Comparison of ENCODE assay signal across 8 cellular contexts in genomic region chr2:213151437-213152064, GRCh38. TPM values are rescaled to one million over a fixed set of nuclear protein-coding genes. Genes with fewer than 3 reads are reported as not detected.
DNase-seq lines count a peak whose midpoint lies in the region; ATAC-seq and TF ChIP-seq lines count a peak whose summit lies in the region.

Gene IKZF2, minus strand, starts transcription at chr2:213151612. Its CDS starts 2,983 bp downstream, at chr2:213148629.

- H3K27ac Mint-ChIP-seq in activated CD4-positive, alpha-beta T cell treated with anti-CD3 and anti-CD28 coated beads, Interleukin-2, amount 10 ng/mL, durations not matched to agents 24 days and 14 days, result peak within 1 kb of the TSS; percentile 73

- ATAC-seq in GM19035 (IDR thresholded peaks at IDR 0.05; ENCODE audit: unreplicated experiment) (peak; percentile 69), HG03280 (IDR thresholded peaks at IDR 0.05; ENCODE audit: unreplicated experiment) (peak; percentile 68), right lobe of liver (peak; percentile 76 to 93 (median 90))

- no peaks in the 10 kb centered on the region for H3K36me3 Mint-ChIP-seq in activated CD4-positive, alpha-beta T cell treated with anti-CD3 and anti-CD28 coated beads, Interleukin-2, amount 10 ng/mL, durations not matched to agents 24 days and 14 days (ENCODE audit: low read depth)

- H3K4me1 ChIP-seq in right lobe of liver, result peaks cover 0 to 16% (median 6%) of the 10 kb centered on the region in 4 donors

- H3K9me3 ChIP-seq in right lobe of liver, result no peaks in the 10 kb centered on the region

- peaks cover 59% of the 10 kb centered on the region for H3K27me3 Mint-ChIP-seq in activated CD4-positive, alpha-beta T cell treated with anti-CD3 and anti-CD28 coated beads, Interleukin-2, amount 10 ng/mL, durations not matched to agents 24 days and 14 days

- 3% methylated on average over 5 of the region's 87 CpGs for WGBS in right lobe of liver (ENCODE audit: insufficient coverage, low coverage, low lambda C conversion rate, missing lambda C conversion rate)

- TF ChIP-seq POLR2A in right lobe of liver (IDR thresholded peaks at IDR 0.05), result peak; percentile 77

- peak within 1 kb of the TSS; percentile 88 for H3K4me3 Mint-ChIP-seq in activated CD4-positive, alpha-beta T cell treated with anti-CD3 and anti-CD28 coated beads, Interleukin-2, amount 10 ng/mL, durations not matched to agents 24 days and 14 days

- H3K27me3 ChIP-seq in right lobe of liver, result no peaks in the 10 kb centered on the region

- intact Hi-C loops in activated CD4-positive, alpha-beta T cell treated with anti-CD3 and anti-CD28 coated beads, Interleukin-2, amount 10 ng/mL, durations not matched to agents 24 days and 14 days (cut with micrococcal nuclease), result loop anchor here (1.0 to 5.0 kb wide), 5 partner anchors 32 to 613 kb away; partner anchors contain the start of genes ERBB4 and SPAG16
- intact Hi-C loops in right lobe of liver (cut with DNase I), result loop anchor here in 1 of 2 donors (10.0 kb wide), 1 partner anchor 237 kb away; no protein-coding TSS in a partner anchor

- H3K9me3 Mint-ChIP-seq in activated CD4-positive, alpha-beta T cell treated with anti-CD3 and anti-CD28 coated beads, Interleukin-2, amount 10 ng/mL, durations not matched to agents 24 days and 14 days, result no peaks in the 10 kb centered on the region

- TF ChIP-seq CTCF in right lobe of liver (IDR thresholded peaks at IDR 0.05), result no peak

- H3K4me3 ChIP-seq in right lobe of liver, result peak within 1 kb of the TSS; percentile 76 to 81 (median 78)

- H3K4me1 Mint-ChIP-seq in activated CD4-positive, alpha-beta T cell treated with anti-CD3 and anti-CD28 coated beads, Interleukin-2, amount 10 ng/mL, durations not matched to agents 24 days and 14 days, result peaks cover 28% of the 10 kb centered on the region

- peak within 1 kb of the TSS; percentile 91 to 95 (median 92) for H3K27ac ChIP-seq in right lobe of liver

- H3K36me3 ChIP-seq in right lobe of liver, result no peaks in the 10 kb centered on the region

- DNase-seq in AG20443 (ENCODE audit: low spot score), result peak; percentile 92
- peak; percentile 65 to 90 for DNase-seq in NCI-H446 (lab: John Stamatoyannopoulos, UW)
- DNase-seq in activated CD4-positive, alpha-beta T cell treated with anti-CD3 and anti-CD28 coated beads, Interleukin-2, amount 10 ng/mL, durations not matched to agents 24 days and 14 days, result peak; percentile 88
- DNase-seq in dermis blood vessel endothelial cell, result peak; percentile 93
- DNase-seq in right lobe of liver, result peak; percentile 87 to 91 (median 91)
- DNase-seq in stimulated activated CD4-positive, alpha-beta T cell treated with anti-CD3 and anti-CD28 coated beads, Interleukin-4, amount 100 ng/mL, for 1 hour, result peak; percentile 67

RNA-seq across cellular contexts. Expression of gene IKZF2, which starts in this region (rescaled TPM):
- total RNA-seq in activated CD4-positive, alpha-beta T cell treated with anti-CD3 and anti-CD28 coated beads, Interleukin-2, amount 10 ng/mL, durations not matched to agents 24 days and 14 days, result 1.7 and 1.9 TPM in 2 replicates
- total RNA-seq in dermis blood vessel endothelial cell, result 0.68 and 1.6 TPM in 2 replicates
- 1 to 10 TPM; 1.1 to 4.1 (median 1.9) TPM for total RNA-seq in right lobe of liver

Comparison
In these comparisons a context has a peak if more than half of its experiments do, and no peak if none do; other contexts are left out.
1. Peak in every context shown above with its lines: DNase-seq, ATAC-seq, H3K4me3 ChIP-seq and H3K27ac ChIP-seq.